17 cellular contexts compared by ENCODE assay signal in genomic region chr18:28715206-28715605, GRCh38.
"Had no signal": no experiment of that assay in that cellular context is flagged by ENCODE, and none has a peak within 500 bp of the region (broad histone marks: within the 10 kb centered on the region; RNA-seq: fewer than 3 reads in every experiment).

No MANE protein-coding gene starts in this region.

- H3K4me1 Mint-ChIP-seq: naive thymus-derived CD4-positive, alpha-beta T cell; stimulated activated memory B cell treated with anti-CD40 and anti-IgM and Interleukin-4, amounts not matched to agents 10 μg/mL and 1 μg/mL and 100 μg/mL, for 72 hours had no signal

- H3K36me3 Mint-ChIP-seq: naive thymus-derived CD4-positive, alpha-beta T cell; stimulated activated memory B cell treated with anti-CD40 and anti-IgM and Interleukin-4, amounts not matched to agents 10 μg/mL and 1 μg/mL and 100 μg/mL, for 72 hours had no signal

- DNase-seq: erythroblast; foreskin melanocyte; head of caudate nucleus; left colon; mammary epithelial cell; naive thymus-derived CD4-positive, alpha-beta T cell; nephron progenitor cell; right lobe of liver; spleen; stimulated activated CD4-positive, alpha-beta T cell treated with anti-CD3 and anti-CD28 coated beads, Interleukin-15, amount 100 ng/mL, for 24 hours; stimulated activated CD4-positive, alpha-beta T cell treated with anti-CD3 and anti-CD28 coated beads, Interleukin-1b, Interleukin-23, amount 100 ng/mL, for 48 hours; stimulated activated CD4-positive, alpha-beta T cell treated with anti-CD3 and anti-CD28 coated beads, Interleukin-4, amount 100 ng/mL, for 24 hours had no signal

- H3K27me3 Mint-ChIP-seq: naive thymus-derived CD4-positive, alpha-beta T cell; stimulated activated memory B cell treated with anti-CD40 and anti-IgM and Interleukin-4, amounts not matched to agents 10 μg/mL and 1 μg/mL and 100 μg/mL, for 72 hours; stimulated activated naive CD8-positive, alpha-beta T cell treated with anti-CD3 and anti-CD28 coated beads, Interleukin-15, Interleukin-2, amounts not matched to agents 100 ng/mL and 50 ng/mL, for 24 hours had no signal

- ATAC-seq: left colon; naive thymus-derived CD4-positive, alpha-beta T cell; right lobe of liver; stimulated activated memory B cell treated with anti-CD40 and anti-IgM and Interleukin-4, amounts not matched to agents 10 μg/mL and 1 μg/mL and 100 μg/mL, for 72 hours had no signal

- H3K4me3 Mint-ChIP-seq: naive thymus-derived CD4-positive, alpha-beta T cell; nephron progenitor cell; stimulated activated memory B cell treated with anti-CD40 and anti-IgM and Interleukin-4, amounts not matched to agents 10 μg/mL and 1 μg/mL and 100 μg/mL, for 72 hours; stimulated activated naive CD8-positive, alpha-beta T cell treated with anti-CD3 and anti-CD28 coated beads, Interleukin-15, Interleukin-2, amounts not matched to agents 100 ng/mL and 50 ng/mL, for 24 hours had no signal

- H3K27ac Mint-ChIP-seq: naive thymus-derived CD4-positive, alpha-beta T cell; nephron progenitor cell; stimulated activated memory B cell treated with anti-CD40 and anti-IgM and Interleukin-4, amounts not matched to agents 10 μg/mL and 1 μg/mL and 100 μg/mL, for 72 hours; stimulated activated naive CD8-positive, alpha-beta T cell treated with anti-CD3 and anti-CD28 coated beads, Interleukin-15, Interleukin-2, amounts not matched to agents 100 ng/mL and 50 ng/mL, for 24 hours had no signal

- H3K4me3 ChIP-seq: hepatocyte, prostate gland, right lobe of liver, spleen, tibial nerve had no signal
